Comparison of ENCODE assay signal across 6 cellular contexts in genomic region chr2:525611-526010, GRCh38.
"Had no signal": no experiment of that assay in that cellular context is flagged by ENCODE, and none has a peak within 500 bp of the region (broad histone marks: within the 10 kb centered on the region; RNA-seq: fewer than 3 reads in every experiment).

No MANE protein-coding gene starts in this region.

- H2AFZ ChIP-seq: GM23338 had no signal

- H3K4me3 ChIP-seq: GM23338, K562 had no signal

- H3K4me3 Mint-ChIP-seq: GM23338, H9, HFFc6 had no signal

- H3K9me3 Mint-ChIP-seq: GM23338 had no signal

- H3K27ac Mint-ChIP-seq: GM23338, H9, HFFc6 had no signal

- DNase-seq: H9, HFFc6 had no signal

- ATAC-seq: GM23338, HCT116, HepG2, K562 had no signal

- H3K4me2 ChIP-seq: GM23338 had no signal
